Comparison of ENCODE assay signal across 2 cellular contexts in genomic region chr5:147675168-147675567, GRCh38.
TF ChIP-seq lines count a peak whose summit lies in the region.

No MANE protein-coding gene starts in this region.

TF ChIP-seq in SK-N-SH, 30 proteins besides CTCF, POLR2A, EP300 and RAD21 (continued from another document):
- TF ChIP-seq ZBTB33 (IDR thresholded peaks at IDR 0.05; ENCODE audit: borderline replicate concordance, low read depth) (no peak), TEAD4 (IDR thresholded peaks at IDR 0.05; ENCODE audit: borderline replicate concordance, insufficient read depth) (no peak), GATA2 (CRISPR knock-in tag; IDR thresholded peaks at IDR 0.05) (no peak), POLR2AphosphoS5 (IDR thresholded peaks at IDR 0.05; ENCODE audit: low read depth, low read length) (no peak), RFX5 (IDR thresholded peaks at IDR 0.05; ENCODE audit: low read length) (no peak), TCF12 (IDR thresholded peaks at IDR 0.05) (no peak), USF2 (IDR thresholded peaks at IDR 0.05; ENCODE audit: borderline replicate concordance, low read depth, low read length) (no peak), CHD2 (IDR thresholded peaks at IDR 0.05; ENCODE audit: low read length, partially characterized antibody) (no peak), IRF3 (IDR thresholded peaks at IDR 0.05; ENCODE audit: low read depth, low read length) (no peak), GABPA (IDR thresholded peaks at IDR 0.05; ENCODE audit: low read depth) (no peak), RXRA (IDR thresholded peaks at IDR 0.05; ENCODE audit: borderline replicate concordance, low read depth) (no peak), YY1 (IDR thresholded peaks at IDR 0.05; ENCODE audit: low read depth) (no peak), JUND (IDR thresholded peaks at IDR 0.05) (no peak), MEF2A (IDR thresholded peaks at IDR 0.05; ENCODE audit: borderline replicate concordance, low read depth) (no peak), EZH2phosphoT487 (IDR thresholded peaks at IDR 0.05; ENCODE audit: borderline replicate concordance, low read depth) (no peak), PBX3 (IDR thresholded peaks at IDR 0.05) (no peak), SIN3A (IDR thresholded peaks at IDR 0.05; ENCODE audit: borderline replicate concordance, low read depth, low read length) (no peak), REST (IDR thresholded peaks at IDR 0.05; ENCODE audit: low read depth, low read length) (no peak), ELF1 (IDR thresholded peaks at IDR 0.05) (no peak)

TF ChIP-seq in SK-N-SH treated with all-trans-retinoic acid at 6 μM for 48 hours, 23 proteins besides CTCF, POLR2A, EP300 and RAD21 (continued from another document):
- TF ChIP-seq POU6F1 (CRISPR knock-in tag; IDR thresholded peaks at IDR 0.05; ENCODE audit: borderline replicate concordance, low read depth) (no peak), ARNTL (CRISPR knock-in tag; IDR thresholded peaks at IDR 0.05; ENCODE audit: borderline replicate concordance, low read depth) (no peak), ZNF70 (CRISPR knock-in tag; IDR thresholded peaks at IDR 0.05) (no peak), ZNF8 (CRISPR knock-in tag; IDR thresholded peaks at IDR 0.05) (no peak), OSR1 (CRISPR knock-in tag; IDR thresholded peaks at IDR 0.05) (no peak), ZFP3 (CRISPR knock-in tag; IDR thresholded peaks at IDR 0.05) (no peak), TSHZ2 (CRISPR knock-in tag; IDR thresholded peaks at IDR 0.05) (no peak), ISL1 (CRISPR knock-in tag; IDR thresholded peaks at IDR 0.05) (no peak), ZFP30 (CRISPR knock-in tag; IDR thresholded peaks at IDR 0.05) (no peak), ZNF565 (CRISPR knock-in tag; conservative IDR thresholded peaks at IDR 0.05; ENCODE audit: low read depth) (no peak), ESRRG (CRISPR knock-in tag; IDR thresholded peaks at IDR 0.05) (no peak), SNAI2 (CRISPR knock-in tag; IDR thresholded peaks at IDR 0.05) (no peak), TOX (CRISPR knock-in tag; IDR thresholded peaks at IDR 0.05; ENCODE audit: borderline replicate concordance) (no peak), TCF4 (CRISPR knock-in tag; IDR thresholded peaks at IDR 0.05; ENCODE audit: borderline replicate concordance) (no peak), CSDC2 (CRISPR knock-in tag; IDR thresholded peaks at IDR 0.05) (no peak)
